Comparison of ENCODE assay signal across 12 cellular contexts in genomic region chr1:206814716-206815341, GRCh38. TPM values are rescaled to one million over a fixed set of nuclear protein-coding genes. Genes with fewer than 3 reads are reported as not detected.
DNase-seq lines count a peak whose midpoint lies in the region; ATAC-seq and TF ChIP-seq lines count a peak whose summit lies in the region.
"Had no signal": no experiment of that assay in that cellular context is flagged by ENCODE, and none has a peak within 500 bp of the region (broad histone marks: within the 10 kb centered on the region; RNA-seq: fewer than 3 reads in every experiment).

No MANE protein-coding gene starts in this region.

- TF ChIP-seq CTCF in adrenal gland (IDR thresholded peaks at IDR 0.05) (no peak), omental fat pad (IDR thresholded peaks at IDR 0.05) (no peak)

- intact Hi-C loops in adrenal gland (cut with DNase I), result no loop called here

- DNase-seq in Daoy (ENCODE audit: low read depth), result peak; percentile 27
- DNase-seq in MV-4-11 (lab: John Stamatoyannopoulos, UW), result peak; percentile 79
- peak in 4 of 7 donors; percentile 15 to 37 (median 24) for DNase-seq in adrenal gland
- peak; percentile 55 for DNase-seq in left kidney (ENCODE audit: low read depth, low spot score)
- no peak for DNase-seq in omental fat pad (ENCODE audit: low spot score)
- no peak for DNase-seq in activated gamma-delta T cell (lab: John Stamatoyannopoulos, UW)
- no peak for DNase-seq in GF-D8 (lab: John Stamatoyannopoulos, UW)
- DNase-seq: esophagus squamous epithelium, SJCRH30 had no signal

- no peaks in the 10 kb centered on the region for H3K9me3 ChIP-seq in adrenal gland (replicated peaks in 1 of 3)
- H3K9me3 ChIP-seq: SJCRH30 had no signal

- no peak overlapping the region for H3K27ac ChIP-seq in adrenal gland
- H3K27ac ChIP-seq: esophagus squamous epithelium, parathyroid adenoma, SJCRH30 had no signal

- no peaks in the 10 kb centered on the region for H3K36me3 ChIP-seq in adrenal gland (replicated peaks in 1 of 2)
- H3K36me3 ChIP-seq: esophagus squamous epithelium, SJCRH30 had no signal

- no peak overlapping the region for H3K4me3 ChIP-seq in adrenal gland
- H3K4me3 ChIP-seq: esophagus squamous epithelium, SJCRH30 had no signal

- H3K27me3 ChIP-seq in adrenal gland, result no peaks in the 10 kb centered on the region
- H3K27me3 ChIP-seq: SJCRH30 had no signal

- no peaks in the 10 kb centered on the region for H3K4me1 ChIP-seq in adrenal gland (replicated peaks in 1 of 2)
- H3K4me1 ChIP-seq: esophagus squamous epithelium, parathyroid adenoma, SJCRH30 had no signal

- no peak for ATAC-seq in omental fat pad (ENCODE audit: low FRiP score)
- ATAC-seq in GM21367 (IDR thresholded peaks at IDR 0.05; ENCODE audit: unreplicated experiment), result no peak

- WGBS in adrenal gland, 4 donors, result 37 to 55% (median 47%) methylated on average over 2 of the region's 2 CpGs

- TF ChIP-seq POLR2A in adrenal gland (IDR thresholded peaks at IDR 0.05), result no peak

RNA-seq across cellular contexts. Expression of gene IL10, which starts 42.5 kb away (rescaled TPM):
- not detected in 2 replicates for total RNA-seq in Daoy (2014; rRNA removed; shearing (Covaris generic))
- total RNA-seq in adrenal gland, result 1 to 10 TPM in 7 of 8 donors, under 1 TPM in 1; 0.54 to 8.5 (median 3.3) TPM
- polyA plus RNA-seq in adrenal gland, result 1 to 10 TPM; 1.5 to 4.2 (median 1.6) TPM
- total RNA-seq in omental fat pad, result 10 to 100 TPM; 10.9 to 34.4 (median 28.7) TPM

RNA-seq across cellular contexts. Expression of gene IL19, which starts 44.3 kb away (rescaled TPM):
- not detected in 2 replicates for total RNA-seq in Daoy (2014; rRNA removed; shearing (Covaris generic))
- not detected for total RNA-seq in adrenal gland
- not detected for polyA plus RNA-seq in adrenal gland
- total RNA-seq in omental fat pad, result under 1 TPM in 1 of 4 donors, not detected in 3; 0.60 TPM
- total RNA-seq: activated T-helper 1 cell treated with anti-CD3 and anti-CD28 coated beads, Interleukin-12 subunit alpha, Interleukin-12 subunit beta, Interleukin-2, Interleukin-4 antibody, amounts not matched to agents 30 ng/mL and 10 ng/mL and 1 ng/mL, durations not matched to agents 14 hours and 24 hours and 36 hours; SJCRH30 had no signal

RNA-seq across cellular contexts. Expression of gene IL20, which starts 50.6 kb away (rescaled TPM):
- total RNA-seq in Daoy (2014; rRNA removed; shearing (Covaris generic)), result not detected in 2 replicates
- total RNA-seq in adrenal gland (under 1 TPM in 2 of 8 donors, not detected in 6; 0.41 to 0.53 TPM), omental fat pad (1 to 10 TPM in 2 of 4 donors, under 1 TPM in 1, not detected in 1; 0.82 to 8.6 (median 8.2) TPM)
- under 1 TPM in 1 of 3 donors, not detected in 2; 0.13 TPM for polyA plus RNA-seq in adrenal gland
- total RNA-seq: activated T-helper 1 cell treated with anti-CD3 and anti-CD28 coated beads, Interleukin-12 subunit alpha, Interleukin-12 subunit beta, Interleukin-2, Interleukin-4 antibody, amounts not matched to agents 30 ng/mL and 10 ng/mL and 1 ng/mL, durations not matched to agents 14 hours and 24 hours and 36 hours; SJCRH30 had no signal

Comparison
In these comparisons a context has a peak if more than half of its experiments do, and no peak if none do; other contexts are left out.
1. DNase-seq: peak in Daoy (single experiment), MV-4-11 (single experiment), adrenal gland (4 of 7) and left kidney (single experiment); none in omental fat pad (single experiment), activated gamma-delta T cell (single experiment) and GF-D8 (single experiment).